8 cellular contexts compared by ENCODE assay signal in the genomic region with DNA sequence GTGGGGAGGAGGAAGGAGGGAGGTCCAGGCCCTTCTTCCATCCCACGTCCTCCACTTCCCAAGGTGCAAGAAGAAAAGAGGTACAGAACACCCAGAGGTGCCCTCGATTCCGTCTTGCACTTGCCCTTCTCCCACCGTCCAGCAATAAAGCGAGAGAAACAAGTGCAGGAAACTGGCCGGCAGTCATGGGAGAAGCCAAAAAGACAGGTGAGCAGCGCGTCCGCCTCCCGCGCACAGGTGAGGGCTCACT. TPM values are rescaled to one million over a fixed set of nuclear protein-coding genes. Genes with fewer than 3 reads are reported as not detected.
A peak's percentile ranks its signal among the peaks of the same experiment; 100 is the strongest.
DNase-seq lines count a peak whose midpoint lies in the region; ATAC-seq and TF ChIP-seq lines count a peak whose summit lies in the region.

No MANE protein-coding gene starts in this region.

- H3K36me3 Mint-ChIP-seq in activated T-helper 17 cell treated with anti-CD3 and anti-CD28 coated beads, Interleukin-2, amount 50 U/mL, for 72 hours (ENCODE audit: low read depth) = peaks cover 48% of the 10 kb centered on the region

- H3K36me3 ChIP-seq in heart right ventricle = peaks cover 0 to 1% (median 0%) of the 10 kb centered on the region in 9 donors
- peaks cover 1% of the 10 kb centered on the region for H3K36me3 ChIP-seq in kidney epithelial cell (ENCODE audit: control insufficient read depth, insufficient read depth, low read length)
- H3K36me3 ChIP-seq in tibial artery = no peaks in the 10 kb centered on the region

- H3K27me3 ChIP-seq in heart right ventricle = no peaks in the 10 kb centered on the region
- no peaks in the 10 kb centered on the region for H3K27me3 ChIP-seq in kidney epithelial cell (ENCODE audit: control insufficient read depth, insufficient read depth, low read length)
- H3K27me3 ChIP-seq in tibial artery = peaks cover 0 to 3% of the 10 kb centered on the region in 2 donors

- no peaks in the 10 kb centered on the region for H3K27me3 Mint-ChIP-seq in activated T-helper 17 cell treated with anti-CD3 and anti-CD28 coated beads, Interleukin-2, amount 50 U/mL, for 72 hours

- H3K4me1 ChIP-seq in heart right ventricle (peaks cover 2 to 52% (median 17%) of the 10 kb centered on the region in 9 donors), tibial artery (peaks cover 0 to 24% (median 14%) of the 10 kb centered on the region in 4 donors)

- intact Hi-C loops in heart right ventricle (cut with DNase I) (loop anchor here in 1 of 10 donors (10.0 kb wide), 1 partner anchor 55 kb away; a partner anchor contains a TSS), Right ventricle myocardium inferior (cut with DNase I) (loop anchor here (2.0 kb wide), 1 partner anchor 17 kb away; a partner anchor contains a TSS), tibial artery (cut with DNase I; ENCODE audit: low total_unique reads) (no loop called here)

- H3K9me3 ChIP-seq in heart right ventricle (no peaks in the 10 kb centered on the region), tibial artery (no peaks in the 10 kb centered on the region)

- H3K4me1 Mint-ChIP-seq in activated T-helper 17 cell treated with anti-CD3 and anti-CD28 coated beads, Interleukin-2, amount 50 U/mL, for 72 hours = peaks cover 12% of the 10 kb centered on the region

- peak overlapping the region in 9 of 10 donors; percentile 73 to 90 (median 85) for H3K27ac ChIP-seq in heart right ventricle
- peak overlapping the region; percentile 80 to 81 for H3K27ac ChIP-seq in tibial artery

- H3K9me3 Mint-ChIP-seq in activated T-helper 17 cell treated with anti-CD3 and anti-CD28 coated beads, Interleukin-2, amount 50 U/mL, for 72 hours = no peaks in the 10 kb centered on the region

- peak overlapping the region; percentile 84 for H3K4me3 Mint-ChIP-seq in activated T-helper 17 cell treated with anti-CD3 and anti-CD28 coated beads, Interleukin-2, amount 50 U/mL, for 72 hours

- H3K4me3 ChIP-seq in heart right ventricle = peak overlapping the region; percentile 74 to 88 (median 82)
- H3K4me3 ChIP-seq in kidney epithelial cell (ENCODE audit: low read depth, low read length) = peak overlapping the region; percentile 51
- H3K4me3 ChIP-seq in tibial artery = peak overlapping the region; percentile 69 to 93

- TF ChIP-seq CTCF in heart right ventricle (IDR thresholded peaks at IDR 0.05) (no peak), kidney epithelial cell (IDR thresholded peaks at IDR 0.05; ENCODE audit: insufficient read depth, low read length, poor library complexity, severe bottlenecking) (no peak), tibial artery (IDR thresholded peaks at IDR 0.05) (no peak)

- ATAC-seq in heart right ventricle = peak in 2 of 8 donors; percentile 2 to 9
- ATAC-seq in Right ventricle myocardium inferior = no peak
- ATAC-seq in activated T-helper 17 cell treated with anti-CD3 and anti-CD28 coated beads, Interleukin-2, amount 50 U/mL, for 72 hours (replicated peaks) = peak; percentile 1
- no peak for ATAC-seq in GM21526 (IDR thresholded peaks at IDR 0.05; ENCODE audit: low FRiP score, unreplicated experiment)
- no peak for ATAC-seq in HG02884 (IDR thresholded peaks at IDR 0.05; ENCODE audit: unreplicated experiment)

- peak overlapping the region; percentile 87 for H3K27ac Mint-ChIP-seq in activated T-helper 17 cell treated with anti-CD3 and anti-CD28 coated beads, Interleukin-2, amount 50 U/mL, for 72 hours

- DNase-seq in heart right ventricle (no peak), Right ventricle myocardium inferior (ENCODE audit: missing footprints) (no peak), kidney epithelial cell (ENCODE audit: low read depth) (no peak), tibial artery (no peak), SW 1271 (lab: John Stamatoyannopoulos, UW) (no peak)

- WGBS in heart right ventricle, 2 donors = 0 to 1% methylated on average over 11 of the region's 11 CpGs

RNA-seq across cellular contexts. Expression of a gene that starts 1.3 kb away (rescaled TPM):
- not detected for total RNA-seq in heart right ventricle
- polyA plus RNA-seq in heart right ventricle = not detected
- total RNA-seq in Right ventricle myocardium inferior = not detected
- total RNA-seq in activated T-helper 17 cell treated with anti-CD3 and anti-CD28 coated beads, Interleukin-2, amount 50 U/mL, for 72 hours = under 1 TPM; 0.29 to 0.39 TPM
- 3.2 and 6.9 TPM in 2 replicates for total RNA-seq in kidney epithelial cell

RNA-seq across cellular contexts. Expression of a gene that starts 17.7 kb away (rescaled TPM):
- total RNA-seq in heart right ventricle (10 to 100 TPM; 65.7 to 84.3 (median 79.1) TPM), Right ventricle myocardium inferior (84.5 TPM), kidney epithelial cell (93.9 and 132 TPM in 2 replicates)
- polyA plus RNA-seq in heart right ventricle = 10 to 100 TPM; 60.0 to 81.7 TPM
- 10 to 100 TPM; 53.3 to 58.5 TPM for total RNA-seq in activated T-helper 17 cell treated with anti-CD3 and anti-CD28 coated beads, Interleukin-2, amount 50 U/mL, for 72 hours

RNA-seq across cellular contexts. Expression of a gene that starts 29.4 kb away (rescaled TPM):
- total RNA-seq in heart right ventricle (10 to 100 TPM in 5 of 10 donors, 1 to 10 TPM in 5; 6.7 to 10.5 (median 9.9) TPM), Right ventricle myocardium inferior (8.4 TPM), kidney epithelial cell (20.6 and 26.6 TPM in 2 replicates)
- 10 to 100 TPM; 10.4 to 19.2 TPM for polyA plus RNA-seq in heart right ventricle
- 10 to 100 TPM; 12.6 to 15.4 TPM for total RNA-seq in activated T-helper 17 cell treated with anti-CD3 and anti-CD28 coated beads, Interleukin-2, amount 50 U/mL, for 72 hours

RNA-seq across cellular contexts. Expression of a gene that starts 31.5 kb away (rescaled TPM):
- total RNA-seq in heart right ventricle (1 to 10 TPM in 4 of 10 donors, under 1 TPM in 5, not detected in 1; 0.19 to 1.5 (median 0.61) TPM), Right ventricle myocardium inferior (0.49 TPM), kidney epithelial cell (2.0 and 3.8 TPM in 2 replicates)
- under 1 TPM; 0.37 to 0.42 TPM for polyA plus RNA-seq in heart right ventricle
- total RNA-seq in activated T-helper 17 cell treated with anti-CD3 and anti-CD28 coated beads, Interleukin-2, amount 50 U/mL, for 72 hours = 1 to 10 TPM; 3.0 to 8.0 TPM

RNA-seq across cellular contexts. Expression of a gene that starts 52.5 kb away (rescaled TPM):
- total RNA-seq in heart right ventricle (100 to 1,000 TPM in 8 of 10 donors, 10 to 100 TPM in 2; 90.1 to 138 (median 110) TPM), Right ventricle myocardium inferior (101 TPM), kidney epithelial cell (151 and 165 TPM in 2 replicates)
- 100 to 1,000 TPM; 102 to 113 TPM for polyA plus RNA-seq in heart right ventricle
- 10 to 100 TPM; 43.0 to 74.4 TPM for total RNA-seq in activated T-helper 17 cell treated with anti-CD3 and anti-CD28 coated beads, Interleukin-2, amount 50 U/mL, for 72 hours
